1 cellular context compared by ENCODE assay signal in genomic region chr11:76670475-76671235, GRCh38.
A peak's percentile ranks its signal among the peaks of the same experiment; 100 is the strongest.
TF ChIP-seq lines count a peak whose summit lies in the region.

Gene LRRC32 (minus strand): TSS chr11:76670747. CDS start chr11:76665954, 4,793 bp downstream.

TF ChIP-seq in K562, 482 proteins besides CTCF, POLR2A, EP300 and RAD21 (continued from another document):
- TF ChIP-seq MLLT1 (IDR thresholded peaks at IDR 0.05), result 0 out of 4 replicates have a peak, but pooled peaks of 1 of the 2 experiments have one; percentile 37
- no peak for TF ChIP-seq NR2C2 (CRISPR knock-in tag; IDR thresholded peaks at IDR 0.05)
- no peak for TF ChIP-seq NR2C2 (tag; IDR thresholded peaks at IDR 0.05)
- TF ChIP-seq RNF219 (CRISPR knock-in tag; IDR thresholded peaks at IDR 0.05), result no peak
- no peak for TF ChIP-seq ZBTB12 (CRISPR knock-in tag; IDR thresholded peaks at IDR 0.05)
- no peak for TF ChIP-seq ZC3H8 (IDR thresholded peaks at IDR 0.05)
- no peak for TF ChIP-seq ZNF124 (CRISPR knock-in tag; IDR thresholded peaks at IDR 0.05)
- no peak for TF ChIP-seq TBL1XR1 (IDR thresholded peaks at IDR 0.05; ENCODE audit: low read length in 2 of 2)
- no peak for TF ChIP-seq ZNF76 (CRISPR knock-in tag; IDR thresholded peaks at IDR 0.05; ENCODE audit: borderline replicate concordance)
- TF ChIP-seq ZNF407 (IDR thresholded peaks at IDR 0.05; ENCODE audit: low read depth), result no peak
- no peak for TF ChIP-seq FOXJ2 (tag; IDR thresholded peaks at IDR 0.05)
- no peak for TF ChIP-seq BDP1 (IDR thresholded peaks at IDR 0.05; ENCODE audit: insufficient read depth, insufficient read length)
- no peak for TF ChIP-seq BCLAF1 (IDR thresholded peaks at IDR 0.05; ENCODE audit: borderline replicate concordance in 1 of 2, control insufficient read depth in 1 of 2, low read depth in 2 of 2, low read length in 1 of 2)
- peak; percentile 53; the same call in 1 of the 2 replicates for TF ChIP-seq TFAP4 (CRISPR knock-in tag; IDR thresholded peaks at IDR 0.05; ENCODE audit: borderline replicate concordance)
- peak; percentile 80; the same call in 1 of the 2 replicates for TF ChIP-seq KLF13 (tag; IDR thresholded peaks at IDR 0.05; ENCODE audit: borderline replicate concordance, low read depth)
- TF ChIP-seq RBM39 (optimal IDR thresholded peaks at IDR 0.05; ENCODE audit: low read depth, low read length), result no peak
- TF ChIP-seq E2F6 (IDR thresholded peaks at IDR 0.05; ENCODE audit: borderline replicate concordance in 1 of 2, extremely low read depth in 1 of 2, insufficient read depth in 1 of 2, insufficient read length in 1 of 2, low read depth in 1 of 2, low read length in 1 of 2, poor library complexity in 1 of 2, severe bottlenecking in 1 of 2), result peak in 1 of 2 experiments; percentile 39
- TF ChIP-seq ZNF551 (CRISPR knock-in tag; IDR thresholded peaks at IDR 0.05), result no peak
- no peak for TF ChIP-seq NFE2 (IDR thresholded peaks at IDR 0.05; ENCODE audit: low read depth)
- 0 out of 4 replicates have a peak, but pooled peaks of 1 of the 2 experiments have one; percentile 41 for TF ChIP-seq HDAC1 (IDR thresholded peaks at IDR 0.05)
- TF ChIP-seq ZNF57 (CRISPR knock-in tag; IDR thresholded peaks at IDR 0.05), result no peak
